In genomic region chr11:73747762-73748161, GRCh38 we compare ENCODE assay signal across 20 cellular contexts.
"Had no signal": no experiment of that assay in that cellular context is flagged by ENCODE, and none has a peak within 500 bp of the region (broad histone marks: within the 10 kb centered on the region; RNA-seq: fewer than 3 reads in every experiment).

No MANE protein-coding gene starts in this region.

- H3K27me3 ChIP-seq: colonic mucosa, heart left ventricle, spleen, suprapubic skin, thyroid gland, uterus had no signal

- DNase-seq: colonic mucosa; dermis blood vessel endothelial cell; effector CD4-positive, alpha-beta T cell; heart left ventricle; hippocampal formation; left colon; mesendoderm; naive thymus-derived CD4-positive, alpha-beta T cell; nephron progenitor cell; spleen; stimulated activated CD4-positive, alpha-beta T cell treated with anti-CD3 and anti-CD28 coated beads, Interleukin-15, amount 100 ng/mL, for 24 hours; stimulated activated CD4-positive, alpha-beta T cell treated with anti-CD3 and anti-CD28 coated beads, Interleukin-1b, Interleukin-23, amount 100 ng/mL, for 48 hours; stimulated activated CD4-positive, alpha-beta T cell treated with anti-CD3 and anti-CD28 coated beads, Interleukin-4, amount 100 ng/mL, for 4 hours; stimulated activated naive B cell treated with anti-CD40 and anti-IgM and Interleukin-4, amounts not matched to agents 10 μg/mL and 1 μg/mL and 100 μg/mL, for 72 hours; thyroid gland; uterus had no signal

- H3K9me3 Mint-ChIP-seq: naive thymus-derived CD4-positive, alpha-beta T cell; stimulated activated naive B cell treated with anti-CD40 and anti-IgM and Interleukin-4, amounts not matched to agents 10 μg/mL and 1 μg/mL and 100 μg/mL, for 72 hours; type B pancreatic cell had no signal

- H3K27me3 Mint-ChIP-seq: naive thymus-derived CD4-positive, alpha-beta T cell; stimulated activated naive B cell treated with anti-CD40 and anti-IgM and Interleukin-4, amounts not matched to agents 10 μg/mL and 1 μg/mL and 100 μg/mL, for 72 hours; type B pancreatic cell had no signal

- FAIRE-seq: frontal cortex had no signal

- H3K4me1 Mint-ChIP-seq: nephron progenitor cell had no signal

- ATAC-seq: heart left ventricle; left colon; naive thymus-derived CD4-positive, alpha-beta T cell; sciatic nerve; stimulated activated naive B cell treated with anti-CD40 and anti-IgM and Interleukin-4, amounts not matched to agents 10 μg/mL and 1 μg/mL and 100 μg/mL, for 72 hours had no signal

- H3K36me3 ChIP-seq: colonic mucosa, heart left ventricle, spleen, suprapubic skin, thyroid gland, uterus had no signal

- H3K27ac ChIP-seq: colonic mucosa, heart left ventricle, spleen, suprapubic skin, thyroid gland, uterus had no signal

- H3K4me3 Mint-ChIP-seq: naive thymus-derived CD4-positive, alpha-beta T cell; nephron progenitor cell; stimulated activated naive B cell treated with anti-CD40 and anti-IgM and Interleukin-4, amounts not matched to agents 10 μg/mL and 1 μg/mL and 100 μg/mL, for 72 hours; type B pancreatic cell had no signal

- H3K9me3 ChIP-seq: colonic mucosa, heart left ventricle, spleen, suprapubic skin, thyroid gland, uterus had no signal

- H3K4me3 ChIP-seq: colonic mucosa, heart left ventricle, spleen, suprapubic skin, thyroid gland, uterus had no signal

- H3K27ac Mint-ChIP-seq: nephron progenitor cell; stimulated activated naive B cell treated with anti-CD40 and anti-IgM and Interleukin-4, amounts not matched to agents 10 μg/mL and 1 μg/mL and 100 μg/mL, for 72 hours; type B pancreatic cell had no signal
